ENCODE assay signal across 1 cellular context in genomic region chr18:73199151-73199550, GRCh38.
TF ChIP-seq lines count a peak whose summit lies in the region.

No MANE protein-coding gene starts in this region.

TF ChIP-seq in IMR-90, 13 proteins besides CTCF, POLR2A, EP300 and RAD21:
- TF ChIP-seq MAFK (IDR thresholded peaks at IDR 0.05; ENCODE audit: low read depth, low read length), result no peak
- TF ChIP-seq CEBPB (IDR thresholded peaks at IDR 0.05; ENCODE audit: low read depth, low read length), result peak; percentile 96
